Comparison of ENCODE assay signal across 1 cellular context in genomic region chr6:46973029-46973428, GRCh38.
TF ChIP-seq lines count a peak whose summit lies in the region.

No MANE protein-coding gene starts in this region.

TF ChIP-seq in HCT116, 20 proteins besides CTCF, POLR2A, EP300 and RAD21 (continued from another document):
- no peak for TF ChIP-seq ZBTB33 (IDR thresholded peaks at IDR 0.05; ENCODE audit: extremely low read depth, insufficient replicate concordance, low read length)
- TF ChIP-seq SP1 (IDR thresholded peaks at IDR 0.05; ENCODE audit: low read depth), result no peak
- TF ChIP-seq POLR2AphosphoS5 (IDR thresholded peaks at IDR 0.05; ENCODE audit: low read depth, low read length), result no peak
- no peak for TF ChIP-seq MAX (IDR thresholded peaks at IDR 0.05)
- no peak for TF ChIP-seq CEBPB (IDR thresholded peaks at IDR 0.05; ENCODE audit: low read depth)
- TF ChIP-seq CBX3 (IDR thresholded peaks at IDR 0.05; ENCODE audit: low read depth), result no peak
- TF ChIP-seq SRF (IDR thresholded peaks at IDR 0.05; ENCODE audit: low read depth), result no peak
- no peak for TF ChIP-seq EGR1 (IDR thresholded peaks at IDR 0.05; ENCODE audit: low read depth)
- TF ChIP-seq YY1 (IDR thresholded peaks at IDR 0.05; ENCODE audit: extremely low read depth, insufficient replicate concordance, low read depth, low read length), result no peak
- TF ChIP-seq EZH2 (IDR thresholded peaks at IDR 0.05), result no peak
- TF ChIP-seq, protein P1, sequence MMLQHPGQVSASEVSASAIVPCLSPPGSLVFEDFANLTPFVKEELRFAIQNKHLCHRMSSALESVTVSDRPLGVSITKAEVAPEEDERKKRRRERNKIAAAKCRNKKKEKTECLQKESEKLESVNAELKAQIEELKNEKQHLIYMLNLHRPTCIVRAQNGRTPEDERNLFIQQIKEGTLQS (IDR thresholded peaks at IDR 0.05), result no peak
- TF ChIP-seq EZH2phosphoT487 (IDR thresholded peaks at IDR 0.05; ENCODE audit: borderline replicate concordance), result no peak
- TF ChIP-seq TCF7L2 (IDR thresholded peaks at IDR 0.05; ENCODE audit: borderline replicate concordance, extremely low read depth, insufficient read depth, insufficient read length), result no peak
- TF ChIP-seq ELF1 (IDR thresholded peaks at IDR 0.05; ENCODE audit: borderline replicate concordance, low read depth), result no peak
- TF ChIP-seq ZNF274 (IDR thresholded peaks at IDR 0.05; ENCODE audit: low read depth, low read length), result no peak
